In genomic region chr6:53476979-53477378, GRCh38 we compare ENCODE assay signal across 15 cellular contexts.
DNase-seq lines count a peak whose midpoint lies in the region; ATAC-seq and TF ChIP-seq lines count a peak whose summit lies in the region.
"Had no signal": no experiment of that assay in that cellular context is flagged by ENCODE, and none has a peak within 500 bp of the region (broad histone marks: within the 10 kb centered on the region; RNA-seq: fewer than 3 reads in every experiment).

No MANE protein-coding gene starts in this region.

- no peaks in the 10 kb centered on the region for H3K9me3 ChIP-seq in adipocyte (ENCODE audit: control insufficient read depth, low read length)
- H3K9me3 ChIP-seq: BLaER1, Caco-2 had no signal

- no peak overlapping the region for H3K9ac ChIP-seq in adipocyte (ENCODE audit: low read length)
- H3K9ac ChIP-seq: BLaER1 had no signal

- no peak for ATAC-seq in effector memory CD8-positive, alpha-beta T cell (replicated peaks)
- ATAC-seq: HCT116 had no signal

- intact Hi-C loops in activated T-helper 1 cell treated with anti-CD3 and anti-CD28 coated beads, Interleukin-12 subunit alpha, Interleukin-12 subunit beta, Interleukin-2, Interleukin-4 antibody, amounts not matched to agents 30 ng/mL and 10 ng/mL and 1 ng/mL, durations not matched to agents 14 hours and 24 hours and 36 hours (cut with micrococcal nuclease), result no loop called here

- peaks cover 12% of the 10 kb centered on the region for H3K4me1 Mint-ChIP-seq in activated T-helper 1 cell treated with anti-CD3 and anti-CD28 coated beads, Interleukin-12 subunit alpha, Interleukin-12 subunit beta, Interleukin-2, Interleukin-4 antibody, amounts not matched to agents 30 ng/mL and 10 ng/mL and 1 ng/mL, durations not matched to agents 14 hours and 24 hours and 36 hours (ENCODE audit: low read depth)
- H3K4me1 Mint-ChIP-seq in effector memory CD8-positive, alpha-beta T cell (ENCODE audit: low read depth in 2 of 2), result peaks cover 0 to 9% of the 10 kb centered on the region in 2 donors

- peaks cover 8% of the 10 kb centered on the region for H3K4me1 ChIP-seq in adipocyte (ENCODE audit: control insufficient read depth, insufficient read depth, low read length)
- H3K4me1 ChIP-seq: BLaER1, Caco-2 had no signal

- no peaks in the 10 kb centered on the region for H3K9me3 Mint-ChIP-seq in activated T-helper 1 cell treated with anti-CD3 and anti-CD28 coated beads, Interleukin-12 subunit alpha, Interleukin-12 subunit beta, Interleukin-2, Interleukin-4 antibody, amounts not matched to agents 30 ng/mL and 10 ng/mL and 1 ng/mL, durations not matched to agents 14 hours and 24 hours and 36 hours
- no peaks in the 10 kb centered on the region for H3K9me3 Mint-ChIP-seq in effector memory CD8-positive, alpha-beta T cell
- H3K9me3 Mint-ChIP-seq: CD8-positive, alpha-beta memory T cell; IgD-negative memory B cell had no signal

- H3K27me3 ChIP-seq in adipocyte (replicated peaks; ENCODE audit: control insufficient read depth, insufficient read depth, low read length), result no peaks in the 10 kb centered on the region
- H3K27me3 ChIP-seq: BLaER1 had no signal

- no peaks in the 10 kb centered on the region for H3K36me3 Mint-ChIP-seq in activated T-helper 1 cell treated with anti-CD3 and anti-CD28 coated beads, Interleukin-12 subunit alpha, Interleukin-12 subunit beta, Interleukin-2, Interleukin-4 antibody, amounts not matched to agents 30 ng/mL and 10 ng/mL and 1 ng/mL, durations not matched to agents 14 hours and 24 hours and 36 hours (ENCODE audit: low read depth)
- no peaks in the 10 kb centered on the region for H3K36me3 Mint-ChIP-seq in effector memory CD8-positive, alpha-beta T cell (ENCODE audit: insufficient read depth)
- H3K36me3 Mint-ChIP-seq: CD8-positive, alpha-beta memory T cell; IgD-negative memory B cell had no signal

- H3K36me3 ChIP-seq in adipocyte (ENCODE audit: control insufficient read depth, insufficient read depth, low read length, severe bottlenecking), result no peaks in the 10 kb centered on the region
- H3K36me3 ChIP-seq: BLaER1 had no signal

- H3K4me3 ChIP-seq in AG10803 (ENCODE audit: low read length), result no peak overlapping the region
- no peak overlapping the region for H3K4me3 ChIP-seq in adipocyte (ENCODE audit: low read length)
- H3K4me3 ChIP-seq: BLaER1 had no signal

- DNase-seq in AG10803 (ENCODE audit: low read depth) (peak; percentile 57), GM03348 (ENCODE audit: low spot score) (peak; percentile 61), adipocyte (ENCODE audit: low read depth) (peak; percentile 43), iris pigment epithelial cell (ENCODE audit: low read depth) (peak; percentile 43), NCI-H69 (lab: John Stamatoyannopoulos, UW) (no peak), NCI-H446 treated with DMSO at 0.1 percent for 48 hours (lab: John Stamatoyannopoulos, UW) (no peak)
- DNase-seq in activated T-helper 1 cell treated with anti-CD3 and anti-CD28 coated beads, Interleukin-12 subunit alpha, Interleukin-12 subunit beta, Interleukin-2, Interleukin-4 antibody, amounts not matched to agents 30 ng/mL and 10 ng/mL and 1 ng/mL, durations not matched to agents 14 hours and 24 hours and 36 hours (ENCODE audit: low spot score), result no peak
- no peak for DNase-seq in effector memory CD8-positive, alpha-beta T cell
- DNase-seq: 8988T; Caco-2; CD8-positive, alpha-beta memory T cell; KG1 had no signal

- no peak for TF ChIP-seq CTCF in AG10803 (conservative IDR thresholded peaks at IDR 0.05; ENCODE audit: low read length)

- peaks cover 2% of the 10 kb centered on the region for H3K27me3 Mint-ChIP-seq in activated T-helper 1 cell treated with anti-CD3 and anti-CD28 coated beads, Interleukin-12 subunit alpha, Interleukin-12 subunit beta, Interleukin-2, Interleukin-4 antibody, amounts not matched to agents 30 ng/mL and 10 ng/mL and 1 ng/mL, durations not matched to agents 14 hours and 24 hours and 36 hours (ENCODE audit: insufficient read depth)
- no peaks in the 10 kb centered on the region for H3K27me3 Mint-ChIP-seq in effector memory CD8-positive, alpha-beta T cell
- H3K27me3 Mint-ChIP-seq: IgD-negative memory B cell had no signal

- no peak overlapping the region for H3K4me3 Mint-ChIP-seq in activated T-helper 1 cell treated with anti-CD3 and anti-CD28 coated beads, Interleukin-12 subunit alpha, Interleukin-12 subunit beta, Interleukin-2, Interleukin-4 antibody, amounts not matched to agents 30 ng/mL and 10 ng/mL and 1 ng/mL, durations not matched to agents 14 hours and 24 hours and 36 hours
- H3K4me3 Mint-ChIP-seq in effector memory CD8-positive, alpha-beta T cell, result no peak overlapping the region
- H3K4me3 Mint-ChIP-seq: CD8-positive, alpha-beta memory T cell; IgD-negative memory B cell had no signal

- H3K27ac Mint-ChIP-seq in activated T-helper 1 cell treated with anti-CD3 and anti-CD28 coated beads, Interleukin-12 subunit alpha, Interleukin-12 subunit beta, Interleukin-2, Interleukin-4 antibody, amounts not matched to agents 30 ng/mL and 10 ng/mL and 1 ng/mL, durations not matched to agents 14 hours and 24 hours and 36 hours, result no peak overlapping the region
- H3K27ac Mint-ChIP-seq in effector memory CD8-positive, alpha-beta T cell, result no peak overlapping the region
- H3K27ac Mint-ChIP-seq: CD8-positive, alpha-beta memory T cell; IgD-negative memory B cell had no signal

Comparison
In these comparisons a context has a peak if more than half of its experiments do, and no peak if none do; other contexts are left out.
1. DNase-seq: peak in AG10803 (single experiment), GM03348 (single experiment), adipocyte (single experiment) and iris pigment epithelial cell (single experiment); none in NCI-H69 (single experiment), activated T-helper 1 cell treated with anti-CD3 and anti-CD28 coated beads, Interleukin-12 subunit alpha, Interleukin-12 subunit beta, Interleukin-2, Interleukin-4 antibody, amounts not matched to agents 30 ng/mL and 10 ng/mL and 1 ng/mL, durations not matched to agents 14 hours and 24 hours and 36 hours (single experiment), effector memory CD8-positive, alpha-beta T cell (0 of 3) and NCI-H446 treated with DMSO at 0.1 percent for 48 hours (single experiment).